Comparison of ENCODE assay signal across 14 cellular contexts in genomic region chr20:51417245-51417560, GRCh38.
DNase-seq lines count a peak whose midpoint lies in the region; ATAC-seq and TF ChIP-seq lines count a peak whose summit lies in the region.
"Had no signal": no experiment of that assay in that cellular context is flagged by ENCODE, and none has a peak within 500 bp of the region (broad histone marks: within the 10 kb centered on the region; RNA-seq: fewer than 3 reads in every experiment).

No MANE protein-coding gene starts in this region.

- 44 to 52% (median 47%) methylated on average over 8 of the region's 8 CpGs for WGBS in spleen, 5 donors
- WGBS in tibial nerve, 2 donors: 77 to 78% methylated on average over 8 of the region's 8 CpGs
- 75 to 88% methylated on average over 7 to 8 of the region's 8 CpGs for WGBS in gastroesophageal sphincter (ENCODE audit: low coverage in 1 of 2), 2 donors

- H3K27ac Mint-ChIP-seq in activated naive CD4-positive, alpha-beta T cell treated with anti-CD3 and anti-CD28 coated beads, Interleukin-2, amount 10 ng/mL, durations not matched to agents 7 days and 5 days: peak overlapping the region; percentile 85

- peak overlapping the region; percentile 4 for H3K27ac ChIP-seq in OCI-LY1 (ENCODE audit: low read depth, low read length, poor library complexity, severe bottlenecking)
- peak overlapping the region; percentile 69 for H3K27ac ChIP-seq in effector memory CD4-positive, alpha-beta T cell (ENCODE audit: insufficient read depth, low read length, poor library complexity, severe bottlenecking)
- peak overlapping the region in 7 of 8 donors; percentile 29 to 86 (median 79) for H3K27ac ChIP-seq in spleen
- H3K27ac ChIP-seq in tibial nerve: peak overlapping the region in 1 of 4 donors; percentile 31
- peak overlapping the region in 2 of 4 donors; percentile 7 to 14 for H3K27ac ChIP-seq in gastroesophageal sphincter
- H3K27ac ChIP-seq: SJSA1, thoracic aorta had no signal

- no peaks in the 10 kb centered on the region for H3K79me2 ChIP-seq in OCI-LY1 (ENCODE audit: insufficient read depth, low read length)

- intact Hi-C loops in spleen (cut with DNase I; ENCODE audit: low total_unique reads): no loop called here

- peaks cover 61% of the 10 kb centered on the region for H3K4me1 Mint-ChIP-seq in activated naive CD4-positive, alpha-beta T cell treated with anti-CD3 and anti-CD28 coated beads, Interleukin-2, amount 10 ng/mL, durations not matched to agents 7 days and 5 days

- no peaks in the 10 kb centered on the region for H4K20me1 ChIP-seq in OCI-LY1 (ENCODE audit: insufficient read depth, low read length)

- H3K36me3 ChIP-seq in OCI-LY1 (ENCODE audit: insufficient read depth, low read length) (peaks cover 47% of the 10 kb centered on the region), spleen (peaks cover 0 to 28% (median 0%) of the 10 kb centered on the region in 6 donors), tibial nerve (no peaks in the 10 kb centered on the region), gastroesophageal sphincter (no peaks in the 10 kb centered on the region)
- H3K36me3 ChIP-seq in effector memory CD4-positive, alpha-beta T cell (ENCODE audit: control insufficient read depth, insufficient read depth, low read length): peaks cover 8% of the 10 kb centered on the region
- H3K36me3 ChIP-seq: SJSA1, thoracic aorta had no signal

- H3F3A ChIP-seq in OCI-LY1 (ENCODE audit: insufficient read depth, low read length): no peaks in the 10 kb centered on the region

- H3K4me1 ChIP-seq in OCI-LY1 (ENCODE audit: insufficient read depth, low read length, severe bottlenecking) (peaks cover 34% of the 10 kb centered on the region), spleen (peaks cover 43 to 84% (median 66%) of the 10 kb centered on the region in 6 donors), tibial nerve (peaks cover 0 to 28% (median 24%) of the 10 kb centered on the region in 4 donors), gastroesophageal sphincter (peaks cover 0 to 29% (median 9%) of the 10 kb centered on the region in 3 donors)
- peaks cover 61% of the 10 kb centered on the region for H3K4me1 ChIP-seq in effector memory CD4-positive, alpha-beta T cell (ENCODE audit: control insufficient read depth, insufficient read depth, low read length, poor library complexity, severe bottlenecking)
- H3K4me1 ChIP-seq: SJSA1 had no signal

- TF ChIP-seq POLR2A in spleen (IDR thresholded peaks at IDR 0.05) (no peak), tibial nerve (IDR thresholded peaks at IDR 0.05) (no peak), gastroesophageal sphincter (IDR thresholded peaks at IDR 0.05) (no peak)

- ATAC-seq in gastroesophageal sphincter: no peak

- H3K9me3 Mint-ChIP-seq in activated naive CD4-positive, alpha-beta T cell treated with anti-CD3 and anti-CD28 coated beads, Interleukin-2, amount 10 ng/mL, durations not matched to agents 7 days and 5 days: no peaks in the 10 kb centered on the region

- TF ChIP-seq EP300 in tibial nerve (IDR thresholded peaks at IDR 0.05) (no peak), gastroesophageal sphincter (IDR thresholded peaks at IDR 0.05) (no peak)

- no peaks in the 10 kb centered on the region for H3K9me3 ChIP-seq in OCI-LY1 (ENCODE audit: low read length)
- no peaks in the 10 kb centered on the region for H3K9me3 ChIP-seq in effector memory CD4-positive, alpha-beta T cell (ENCODE audit: control insufficient read depth, low read length)
- no peaks in the 10 kb centered on the region for H3K9me3 ChIP-seq in spleen
- no peaks in the 10 kb centered on the region for H3K9me3 ChIP-seq in tibial nerve
- no peaks in the 10 kb centered on the region for H3K9me3 ChIP-seq in gastroesophageal sphincter
- H3K9me3 ChIP-seq: SJSA1, thoracic aorta had no signal

- H3K4me2 ChIP-seq in OCI-LY1 (ENCODE audit: low read length): no peak overlapping the region

- no peak overlapping the region for H2AFZ ChIP-seq in OCI-LY1 (ENCODE audit: low read length)

- no peak for DNase-seq in activated naive CD4-positive, alpha-beta T cell treated with anti-CD3 and anti-CD28 coated beads, Interleukin-2, amount 10 ng/mL, durations not matched to agents 7 days and 5 days
- DNase-seq in activated naive CD4-positive, alpha-beta T cell treated with anti-CD3 and anti-CD28 coated beads, Interleukin-2, amount 50 U/mL, for 16 hours: no peak
- no peak for DNase-seq in effector memory CD4-positive, alpha-beta T cell
- no peak for DNase-seq in spleen
- no peak for DNase-seq in RPMI8226
- DNase-seq in tibial nerve (ENCODE audit: low spot score in 2 of 2): no peak
- DNase-seq: amygdala; erythroblast; NCI-H446 treated with DMSO at 0.1 percent for 48 hours; stimulated activated CD4-positive, alpha-beta T cell treated with anti-CD3 and anti-CD28 coated beads, Interleukin-15, amount 100 ng/mL, for 24 hours had no signal

- no peak overlapping the region for H3K4me3 Mint-ChIP-seq in activated naive CD4-positive, alpha-beta T cell treated with anti-CD3 and anti-CD28 coated beads, Interleukin-2, amount 10 ng/mL, durations not matched to agents 7 days and 5 days

- no peak overlapping the region for H3K4me3 ChIP-seq in OCI-LY1 (ENCODE audit: low read depth, low read length, poor library complexity, severe bottlenecking)
- H3K4me3 ChIP-seq in effector memory CD4-positive, alpha-beta T cell (ENCODE audit: insufficient read depth, low read depth, low read length, poor library complexity, severe bottlenecking): no peak overlapping the region
- H3K4me3 ChIP-seq in spleen: no peak overlapping the region
- no peak overlapping the region for H3K4me3 ChIP-seq in tibial nerve
- no peak overlapping the region for H3K4me3 ChIP-seq in gastroesophageal sphincter
- H3K4me3 ChIP-seq: SJSA1, thoracic aorta had no signal

- H3K27me3 ChIP-seq in OCI-LY1 (ENCODE audit: insufficient read depth, low read length): no peaks in the 10 kb centered on the region
- no peaks in the 10 kb centered on the region for H3K27me3 ChIP-seq in effector memory CD4-positive, alpha-beta T cell (replicated peaks; ENCODE audit: control insufficient read depth, insufficient read depth, low read length, poor library complexity, severe bottlenecking)
- H3K27me3 ChIP-seq in spleen (replicated peaks in 1 of 7): no peaks in the 10 kb centered on the region
- H3K27me3 ChIP-seq in tibial nerve: no peaks in the 10 kb centered on the region
- no peaks in the 10 kb centered on the region for H3K27me3 ChIP-seq in gastroesophageal sphincter
- H3K27me3 ChIP-seq: SJSA1 had no signal

- no peaks in the 10 kb centered on the region for H3K9me2 ChIP-seq in OCI-LY1 (ENCODE audit: low read depth, low read length)

- no peak overlapping the region for H3K9ac ChIP-seq in OCI-LY1 (ENCODE audit: low read length)

- TF ChIP-seq CTCF in OCI-LY1 (IDR thresholded peaks at IDR 0.05; ENCODE audit: low read length): no peak
- TF ChIP-seq CTCF in spleen (IDR thresholded peaks at IDR 0.05 in 8 of 11, conservative IDR thresholded peaks at IDR 0.05 in 3 of 11): no peak
- TF ChIP-seq CTCF in tibial nerve (IDR thresholded peaks at IDR 0.05): no peak
- TF ChIP-seq CTCF in gastroesophageal sphincter (IDR thresholded peaks at IDR 0.05): no peak

- no peaks in the 10 kb centered on the region for H3K27me3 Mint-ChIP-seq in activated naive CD4-positive, alpha-beta T cell treated with anti-CD3 and anti-CD28 coated beads, Interleukin-2, amount 10 ng/mL, durations not matched to agents 7 days and 5 days

- peaks cover 65% of the 10 kb centered on the region for H3K36me3 Mint-ChIP-seq in activated naive CD4-positive, alpha-beta T cell treated with anti-CD3 and anti-CD28 coated beads, Interleukin-2, amount 10 ng/mL, durations not matched to agents 7 days and 5 days

- CTCF ChIA-PET in activated naive CD4-positive, alpha-beta T cell treated with anti-CD3 and anti-CD28 coated beads, Interleukin-2, amount 10 ng/mL, durations not matched to agents 7 days and 5 days (lab: Charles Lee): interaction anchor here (1.1 to 1.9 kb wide), 2 partner anchors 9 to 31 kb away, joined by 3 to 10 read pairs; no protein-coding TSS in a partner anchor
